1 cellular context compared by ENCODE assay signal in genomic region chr19:39445258-39446071, GRCh38.
A peak's percentile ranks its signal among the peaks of the same experiment; 100 is the strongest.
TF ChIP-seq lines count a peak whose summit lies in the region.

Gene SUPT5H, plus strand, starts transcription at chr19:39445582. Its CDS starts 309 bp downstream, at chr19:39445891.

TF ChIP-seq in HepG2, 621 proteins besides CTCF, POLR2A, EP300 and RAD21 (continued from another document and continues in another):
- TF ChIP-seq MLXIP (CRISPR knock-in tag; IDR thresholded peaks at IDR 0.05; ENCODE audit: borderline replicate concordance) (no peak), ZFP37 (CRISPR knock-in tag; IDR thresholded peaks at IDR 0.05; ENCODE audit: borderline replicate concordance) (no peak; the same call in 1 of the 2 replicates), POGK (CRISPR knock-in tag; conservative IDR thresholded peaks at IDR 0.05) (peak; percentile 85), FOXA3 (CRISPR knock-in tag; IDR thresholded peaks at IDR 0.05) (peak; percentile 73), ZNF674 (CRISPR knock-in tag; IDR thresholded peaks at IDR 0.05; ENCODE audit: low read depth) (no peak), MED13 (CRISPR knock-in tag; IDR thresholded peaks at IDR 0.05) (peak; percentile 38; the same call in 1 of the 2 replicates), ZNF44 (CRISPR knock-in tag; IDR thresholded peaks at IDR 0.05) (peak; percentile 79; the same call in 1 of the 2 replicates), HDAC2 (CRISPR knock-in tag; IDR thresholded peaks at IDR 0.05) (peak; percentile 82), ZKSCAN1 (IDR thresholded peaks at IDR 0.05; ENCODE audit: low read length) (no peak), RCOR2 (CRISPR knock-in tag; IDR thresholded peaks at IDR 0.05) (no peak), ZBTB21 (CRISPR knock-in tag; IDR thresholded peaks at IDR 0.05) (no peak), NBN (conservative IDR thresholded peaks at IDR 0.05) (no peak), ZMAT5 (CRISPR knock-in tag; IDR thresholded peaks at IDR 0.05; ENCODE audit: borderline replicate concordance, low read depth) (no peak), ZBTB42 (CRISPR knock-in tag; IDR thresholded peaks at IDR 0.05) (peak; percentile 80; the same call in 1 of the 2 replicates), ELF4 (CRISPR knock-in tag; IDR thresholded peaks at IDR 0.05; ENCODE audit: borderline replicate concordance) (peak; percentile 91), HNRNPUL1 (IDR thresholded peaks at IDR 0.05; ENCODE audit: low read depth, low read length) (no peak), BRD4 (CRISPR knock-in tag; IDR thresholded peaks at IDR 0.05) (peak; percentile 86), FOXO4 (CRISPR knock-in tag; conservative IDR thresholded peaks at IDR 0.05) (no peak), ZNF672 (CRISPR knock-in tag; IDR thresholded peaks at IDR 0.05) (no peak), MAFK (conservative IDR thresholded peaks at IDR 0.05 in 1 of 2, IDR thresholded peaks at IDR 0.05 in 1 of 2; ENCODE audit: low read length in 2 of 2) (0 out of 4 replicates have a peak, but pooled peaks of 1 of the 2 experiments have one; percentile 17), REXO4 (CRISPR knock-in tag; IDR thresholded peaks at IDR 0.05; ENCODE audit: borderline replicate concordance) (no peak), ZNF569 (CRISPR knock-in tag; IDR thresholded peaks at IDR 0.05; ENCODE audit: borderline replicate concordance) (no peak), ZFX (CRISPR knock-in tag; IDR thresholded peaks at IDR 0.05; ENCODE audit: low read depth) (peak; percentile 94), HOXA9 (CRISPR knock-in tag; IDR thresholded peaks at IDR 0.05; ENCODE audit: borderline replicate concordance) (no peak), POLR2AphosphoS2 (IDR thresholded peaks at IDR 0.05; ENCODE audit: low read depth, low read length) (no peak), SMAD3 (CRISPR knock-in tag; IDR thresholded peaks at IDR 0.05) (no peak), SMARCC2 (IDR thresholded peaks at IDR 0.05) (no peak), MIER2 (CRISPR knock-in tag; IDR thresholded peaks at IDR 0.05) (no peak), CREB1 (IDR thresholded peaks at IDR 0.05) (peak; percentile 80), CREB1 (CRISPR knock-in tag; IDR thresholded peaks at IDR 0.05) (peak; percentile 93), MYC (CRISPR knock-in tag; IDR thresholded peaks at IDR 0.05; ENCODE audit: borderline replicate concordance) (peak; percentile 95), NR2F2 (IDR thresholded peaks at IDR 0.05; ENCODE audit: borderline replicate concordance, low read depth) (no peak), ADNP (CRISPR knock-in tag; IDR thresholded peaks at IDR 0.05) (no peak), TEAD2 (CRISPR knock-in tag; IDR thresholded peaks at IDR 0.05) (no peak), NFIC (IDR thresholded peaks at IDR 0.05; ENCODE audit: low read length) (no peak), ZGPAT (CRISPR knock-in tag; IDR thresholded peaks at IDR 0.05) (peak; percentile 92), GATAD2A (CRISPR knock-in tag; IDR thresholded peaks at IDR 0.05) (peak; percentile 71), PRMT3 (CRISPR knock-in tag; IDR thresholded peaks at IDR 0.05; ENCODE audit: borderline replicate concordance, low read depth) (no peak), ZNF138 (CRISPR knock-in tag; IDR thresholded peaks at IDR 0.05; ENCODE audit: low read depth) (no peak), ZNF225 (CRISPR knock-in tag; IDR thresholded peaks at IDR 0.05) (peak; percentile 36; the same call in 1 of the 2 replicates), ZSCAN29 (CRISPR knock-in tag; conservative IDR thresholded peaks at IDR 0.05) (no peak), RELA (CRISPR knock-in tag; IDR thresholded peaks at IDR 0.05) (no peak), ZNF446 (CRISPR knock-in tag; IDR thresholded peaks at IDR 0.05) (no peak), FOXP1 (IDR thresholded peaks at IDR 0.05) (no peak), FOXP1 (CRISPR knock-in tag; IDR thresholded peaks at IDR 0.05) (no peak), CHCHD3 (CRISPR knock-in tag; IDR thresholded peaks at IDR 0.05) (peak; percentile 85), ZNF7 (CRISPR knock-in tag; IDR thresholded peaks at IDR 0.05) (no peak; the same call in 1 of the 2 replicates), MIER3 (CRISPR knock-in tag; IDR thresholded peaks at IDR 0.05; ENCODE audit: borderline replicate concordance) (peak; percentile 52; the same call in 1 of the 2 replicates), ZNF24 (IDR thresholded peaks at IDR 0.05) (no peak), RXRA (CRISPR knock-in tag; IDR thresholded peaks at IDR 0.05) (peak; percentile 91), NFE2 (CRISPR knock-in tag; IDR thresholded peaks at IDR 0.05) (no peak), ZNF687 (CRISPR knock-in tag; IDR thresholded peaks at IDR 0.05) (peak; percentile 98), ZNF335 (CRISPR knock-in tag; IDR thresholded peaks at IDR 0.05) (peak; percentile 90), ZNF615 (CRISPR knock-in tag; IDR thresholded peaks at IDR 0.05; ENCODE audit: borderline replicate concordance) (0 out of 2 replicates have a peak, but pooled peaks have one; percentile 29), ATAD3A (CRISPR knock-in tag; IDR thresholded peaks at IDR 0.05) (no peak), NKX3-1 (CRISPR knock-in tag; IDR thresholded peaks at IDR 0.05) (no peak; the same call in 1 of the 2 replicates), ZNF891 (CRISPR knock-in tag; IDR thresholded peaks at IDR 0.05) (peak; percentile 93), ZNF10 (CRISPR knock-in tag; IDR thresholded peaks at IDR 0.05; ENCODE audit: borderline replicate concordance, low read depth) (no peak), SCMH1 (CRISPR knock-in tag; IDR thresholded peaks at IDR 0.05; ENCODE audit: borderline replicate concordance) (no peak), SATB2 (CRISPR knock-in tag; IDR thresholded peaks at IDR 0.05) (0 out of 2 replicates have a peak, but pooled peaks have one; percentile 23), RFX1 (IDR thresholded peaks at IDR 0.05) (no peak), ATF7-NPFF (CRISPR knock-in tag; IDR thresholded peaks at IDR 0.05; ENCODE audit: low read depth) (peak; percentile 70; the same call in 1 of the 2 replicates), TFDP2 (CRISPR knock-in tag; IDR thresholded peaks at IDR 0.05) (peak; percentile 85), TMF1 (CRISPR knock-in tag; IDR thresholded peaks at IDR 0.05; ENCODE audit: low read depth) (no peak; the same call in 1 of the 2 replicates), ZBTB26 (CRISPR knock-in tag; IDR thresholded peaks at IDR 0.05; ENCODE audit: borderline replicate concordance) (peak; percentile 62; the same call in 1 of the 2 replicates), SMAD9 (CRISPR knock-in tag; IDR thresholded peaks at IDR 0.05) (peak; percentile 32; the same call in 1 of the 2 replicates), ZFP41 (CRISPR knock-in tag; IDR thresholded peaks at IDR 0.05; ENCODE audit: borderline replicate concordance) (no peak)
